Comparison of ENCODE assay signal across 1 cellular context in the genomic region with DNA sequence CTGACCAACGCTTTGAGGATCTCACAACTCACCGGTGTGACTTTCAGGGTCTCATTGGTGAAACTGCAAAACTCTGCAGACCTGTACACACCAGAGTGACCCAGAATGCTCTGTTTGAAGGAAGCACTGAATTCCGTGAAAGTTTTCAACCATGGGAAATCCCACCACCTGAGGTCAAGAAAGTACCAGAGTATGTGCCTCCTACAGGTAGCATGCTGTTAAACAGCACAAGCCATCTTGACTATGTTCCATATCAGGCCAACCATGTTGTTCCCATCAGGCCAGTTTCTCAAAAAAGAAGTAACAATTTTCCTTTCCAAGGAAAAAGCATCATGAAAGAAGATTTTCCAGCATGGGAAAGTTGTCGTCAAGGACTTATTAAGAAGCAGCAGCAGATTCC. TPM values are rescaled to one million over a fixed set of nuclear protein-coding genes. Genes with fewer than 3 reads are reported as not detected.
"Had no signal": no experiment of that assay in that cellular context is flagged by ENCODE, and none has a peak within 500 bp of the region (broad histone marks: within the 10 kb centered on the region; RNA-seq: fewer than 3 reads in every experiment).

No MANE protein-coding gene starts in this region.

RNA-seq across cellular contexts. Expression of gene SAXO2, which starts 19.8 kb away (rescaled TPM):
- total RNA-seq: SK-MEL-5 had no signal
